In genomic region chr9:114911167-114911821, GRCh38 we compare ENCODE assay signal across 8 cellular contexts. TPM values are rescaled to one million over a fixed set of nuclear protein-coding genes. Genes with fewer than 3 reads are reported as not detected.
DNase-seq lines count a peak whose midpoint lies in the region; ATAC-seq, FAIRE-seq and TF ChIP-seq lines count a peak whose summit lies in the region.

No MANE protein-coding gene starts in this region.

- TF ChIP-seq CTCF in upper lobe of left lung (IDR thresholded peaks at IDR 0.05) = peak; percentile 33 to 65 (median 54)

- H3K27ac ChIP-seq in upper lobe of left lung = no peak overlapping the region

- ATAC-seq in upper lobe of left lung (ENCODE audit: low FRiP score in 2 of 2) (peak; percentile 62 to 83), HG02759 (IDR thresholded peaks at IDR 0.05; ENCODE audit: unreplicated experiment) (no peak), GM18498 (IDR thresholded peaks at IDR 0.05; ENCODE audit: unreplicated experiment) (no peak)

- TF ChIP-seq EP300 in upper lobe of left lung (IDR thresholded peaks at IDR 0.05) = no peak

- 71 to 79% methylated on average over 2 of the region's 2 CpGs for WGBS in upper lobe of left lung, 2 donors

- DNase-seq in GM03348 (ENCODE audit: low spot score) (peak; percentile 66), NCI-H2196 treated with DMSO at 0.1 percent for 48 hours (lab: John Stamatoyannopoulos, UW; ENCODE audit: unreplicated experiment) (peak; percentile 49), amniotic epithelial cell (ENCODE audit: low read depth) (peak; percentile 24), iPS-NIHi11 (ENCODE audit: low spot score) (peak; percentile 60), upper lobe of left lung (no peak)

- H3K9me3 ChIP-seq in upper lobe of left lung = no peaks in the 10 kb centered on the region

- no peaks in the 10 kb centered on the region for H3K27me3 ChIP-seq in upper lobe of left lung

- TF ChIP-seq POLR2A in upper lobe of left lung (IDR thresholded peaks at IDR 0.05) = no peak

- no peaks in the 10 kb centered on the region for H3K36me3 ChIP-seq in upper lobe of left lung

- H3K4me1 ChIP-seq in upper lobe of left lung = peaks cover 0 to 21% (median 12%) of the 10 kb centered on the region in 4 donors

- H3K4me3 ChIP-seq in upper lobe of left lung = no peak overlapping the region

- peak; percentile 46 for FAIRE-seq in A204.1 (lab: Jason Lieb, UNC)

RNA-seq across cellular contexts. Expression of gene TNFSF8, which starts 19.1 kb away (rescaled TPM):
- 1 to 10 TPM; 2.6 to 6.5 (median 4.8) TPM for total RNA-seq in upper lobe of left lung

Comparison
In these comparisons a context has a peak if more than half of its experiments do, and no peak if none do; other contexts are left out.
1. DNase-seq: peak in GM03348 (single experiment), NCI-H2196 treated with DMSO at 0.1 percent for 48 hours (single experiment), amniotic epithelial cell (single experiment) and iPS-NIHi11 (single experiment); none in upper lobe of left lung (0 of 2).
2. ATAC-seq: peak in upper lobe of left lung (2 of 2); none in HG02759 (single experiment) and GM18498 (single experiment).